ENCODE assay signal across 1 cellular context in genomic region chr3:195156286-195156890, GRCh38.
TF ChIP-seq lines count a peak whose summit lies in the region.

No MANE protein-coding gene starts in this region.

TF ChIP-seq in HepG2, 621 proteins besides CTCF, POLR2A, EP300 and RAD21 (continued from another document):
- TF ChIP-seq, protein P1, sequence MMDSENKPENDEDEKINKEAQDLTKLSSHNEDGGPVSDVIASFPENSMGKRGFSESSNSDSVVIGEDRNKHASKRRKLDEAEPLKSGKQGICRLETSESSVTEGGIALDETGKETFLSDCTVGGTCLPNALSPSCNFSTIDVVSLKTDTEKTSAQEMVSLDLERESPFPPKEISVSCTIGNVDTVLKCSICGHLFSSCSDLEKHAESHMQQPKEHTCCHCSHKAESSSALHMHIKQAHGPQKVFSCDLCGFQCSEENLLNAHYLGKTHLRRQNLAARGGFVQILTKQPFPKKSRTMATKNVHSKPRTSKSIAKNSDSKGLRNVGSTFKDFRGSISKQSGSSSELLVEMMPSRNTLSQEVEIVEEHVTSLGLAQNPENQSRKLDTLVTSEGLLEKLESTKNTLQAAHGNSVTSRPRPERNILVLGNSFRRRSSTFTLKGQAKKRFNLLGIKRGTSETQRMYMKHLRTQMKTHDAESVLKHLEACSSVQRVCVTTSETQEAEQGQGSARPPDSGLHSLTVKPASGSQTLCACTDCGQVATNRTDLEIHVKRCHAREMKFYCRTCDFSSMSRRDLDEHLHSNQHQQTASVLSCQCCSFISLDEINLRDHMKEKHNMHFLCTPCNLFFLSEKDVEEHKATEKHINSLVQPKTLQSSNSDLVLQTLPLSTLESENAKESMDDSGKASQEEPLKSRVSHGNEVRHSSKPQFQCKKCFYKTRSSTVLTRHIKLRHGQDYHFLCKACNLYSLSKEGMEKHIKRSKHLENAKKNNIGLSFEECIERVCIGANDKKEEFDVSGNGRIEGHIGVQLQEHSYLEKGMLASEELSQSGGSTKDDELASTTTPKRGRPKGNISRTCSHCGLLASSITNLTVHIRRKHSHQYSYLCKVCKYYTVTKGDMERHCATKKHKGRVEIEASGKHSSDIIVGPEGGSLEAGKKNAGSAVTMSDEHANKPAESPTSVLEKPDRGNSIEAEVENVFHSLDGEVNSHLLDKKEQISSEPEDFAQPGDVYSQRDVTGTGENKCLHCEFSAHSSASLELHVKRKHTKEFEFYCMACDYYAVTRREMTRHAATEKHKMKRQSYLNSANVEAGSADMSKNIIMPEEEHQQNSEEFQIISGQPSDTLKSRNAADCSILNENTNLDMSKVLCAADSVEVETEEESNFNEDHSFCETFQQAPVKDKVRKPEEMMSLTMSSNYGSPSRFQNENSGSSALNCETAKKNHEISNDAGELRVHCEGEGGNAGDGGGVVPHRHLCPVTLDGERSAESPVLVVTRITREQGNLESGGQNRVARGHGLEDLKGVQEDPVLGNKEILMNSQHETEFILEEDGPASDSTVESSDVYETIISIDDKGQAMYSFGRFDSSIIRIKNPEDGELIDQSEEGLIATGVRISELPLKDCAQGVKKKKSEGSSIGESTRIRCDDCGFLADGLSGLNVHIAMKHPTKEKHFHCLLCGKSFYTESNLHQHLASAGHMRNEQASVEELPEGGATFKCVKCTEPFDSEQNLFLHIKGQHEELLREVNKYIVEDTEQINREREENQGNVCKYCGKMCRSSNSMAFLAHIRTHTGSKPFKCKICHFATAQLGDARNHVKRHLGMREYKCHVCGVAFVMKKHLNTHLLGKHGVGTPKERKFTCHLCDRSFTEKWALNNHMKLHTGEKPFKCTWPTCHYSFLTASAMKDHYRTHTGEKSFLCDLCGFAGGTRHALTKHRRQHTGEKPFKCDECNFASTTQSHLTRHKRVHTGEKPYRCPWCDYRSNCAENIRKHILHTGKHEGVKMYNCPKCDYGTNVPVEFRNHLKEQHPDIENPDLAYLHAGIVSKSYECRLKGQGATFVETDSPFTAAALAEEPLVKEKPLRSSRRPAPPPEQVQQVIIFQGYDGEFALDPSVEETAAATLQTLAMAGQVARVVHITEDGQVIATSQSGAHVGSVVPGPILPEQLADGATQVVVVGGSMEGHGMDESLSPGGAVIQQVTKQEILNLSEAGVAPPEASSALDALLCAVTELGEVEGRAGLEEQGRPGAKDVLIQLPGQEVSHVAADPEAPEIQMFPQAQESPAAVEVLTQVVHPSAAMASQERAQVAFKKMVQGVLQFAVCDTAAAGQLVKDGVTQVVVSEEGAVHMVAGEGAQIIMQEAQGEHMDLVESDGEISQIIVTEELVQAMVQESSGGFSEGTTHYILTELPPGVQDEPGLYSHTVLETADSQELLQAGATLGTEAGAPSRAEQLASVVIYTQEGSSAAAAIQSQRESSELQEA (CRISPR knock-in tag; IDR thresholded peaks at IDR 0.05; ENCODE audit: not compliant biosample characterization) = no peak
- TF ChIP-seq AKNA (CRISPR knock-in tag; IDR thresholded peaks at IDR 0.05; ENCODE audit: borderline replicate concordance) (no peak), ZBTB14 (CRISPR knock-in tag; IDR thresholded peaks at IDR 0.05) (no peak)
